Comparison of ENCODE assay signal across 1 cellular context in the genomic region with DNA sequence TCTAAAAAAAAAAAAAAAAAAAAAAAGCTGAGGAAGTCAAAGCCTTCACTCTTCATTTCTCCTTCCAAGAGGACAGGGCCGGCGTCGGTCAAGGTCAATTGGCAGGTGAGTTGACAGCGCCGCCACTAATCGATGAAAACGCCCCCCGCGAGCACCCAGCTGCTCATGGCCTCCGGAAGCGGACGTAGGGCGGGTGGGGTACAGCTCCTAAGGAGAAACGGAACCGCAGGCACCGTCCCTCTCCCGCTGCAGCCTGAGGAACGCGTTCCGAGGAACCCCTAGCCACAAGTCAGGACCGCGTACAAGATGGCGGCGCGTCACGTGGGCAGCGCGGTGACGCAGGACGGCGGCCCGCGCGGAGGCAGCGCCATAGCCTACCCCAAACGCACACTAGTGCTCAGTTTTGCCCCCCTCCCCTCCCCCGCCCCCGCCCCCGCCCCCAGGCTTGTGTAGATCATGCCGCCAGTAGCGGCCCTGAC.
TF ChIP-seq lines count a peak whose summit lies in the region.

Gene ATF1 (plus strand): TSS at position 465 of the 479 bp plus-strand sequence. CDS start 16,045 bp downstream, outside the sequence.

TF ChIP-seq in K562, 482 proteins besides CTCF, POLR2A, EP300 and RAD21 (continued from another document):
- TF ChIP-seq, protein P1, sequence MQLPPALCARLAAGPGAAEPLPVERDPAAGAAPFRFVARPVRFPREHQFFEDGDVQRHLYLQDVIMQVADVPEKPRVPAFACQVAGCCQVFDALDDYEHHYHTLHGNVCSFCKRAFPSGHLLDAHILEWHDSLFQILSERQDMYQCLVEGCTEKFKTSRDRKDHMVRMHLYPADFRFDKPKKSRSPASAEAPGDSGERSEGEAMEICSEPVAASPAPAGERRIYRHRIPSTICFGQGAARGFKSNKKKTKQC (CRISPR knock-in tag; IDR thresholded peaks at IDR 0.05) = no peak
- peak; percentile 46; the same call in 1 of the 2 replicates for TF ChIP-seq JUND (IDR thresholded peaks at IDR 0.05; ENCODE audit: borderline replicate concordance, low read depth, low read length)
- TF ChIP-seq JUND (tag; IDR thresholded peaks at IDR 0.05; ENCODE audit: borderline replicate concordance, low read depth, low read length) = peak; percentile 39; the same call in 1 of the 3 replicates
- TF ChIP-seq, protein P2, sequence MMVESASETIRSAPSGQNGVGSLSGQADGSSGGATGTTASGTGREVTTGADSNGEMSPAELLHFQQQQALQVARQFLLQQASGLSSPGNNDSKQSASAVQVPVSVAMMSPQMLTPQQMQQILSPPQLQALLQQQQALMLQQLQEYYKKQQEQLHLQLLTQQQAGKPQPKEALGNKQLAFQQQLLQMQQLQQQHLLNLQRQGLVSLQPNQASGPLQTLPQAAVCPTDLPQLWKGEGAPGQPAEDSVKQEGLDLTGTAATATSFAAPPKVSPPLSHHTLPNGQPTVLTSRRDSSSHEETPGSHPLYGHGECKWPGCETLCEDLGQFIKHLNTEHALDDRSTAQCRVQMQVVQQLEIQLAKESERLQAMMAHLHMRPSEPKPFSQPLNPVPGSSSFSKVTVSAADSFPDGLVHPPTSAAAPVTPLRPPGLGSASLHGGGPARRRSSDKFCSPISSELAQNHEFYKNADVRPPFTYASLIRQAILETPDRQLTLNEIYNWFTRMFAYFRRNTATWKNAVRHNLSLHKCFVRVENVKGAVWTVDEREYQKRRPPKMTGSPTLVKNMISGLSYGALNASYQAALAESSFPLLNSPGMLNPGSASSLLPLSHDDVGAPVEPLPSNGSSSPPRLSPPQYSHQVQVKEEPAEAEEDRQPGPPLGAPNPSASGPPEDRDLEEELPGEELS (CRISPR knock-in tag; IDR thresholded peaks at IDR 0.05; ENCODE audit: borderline replicate concordance) = 0 out of 2 replicates have a peak, but pooled peaks have one; percentile 43
- TF ChIP-seq CTBP1 (IDR thresholded peaks at IDR 0.05; ENCODE audit: borderline replicate concordance) = peak; percentile 61; the same call in 1 of the 2 replicates
- no peak for TF ChIP-seq ILK (tag; IDR thresholded peaks at IDR 0.05; ENCODE audit: borderline replicate concordance, low read depth)
- TF ChIP-seq U2AF1 (optimal IDR thresholded peaks at IDR 0.05; ENCODE audit: low read depth, low read length) = no peak
- TF ChIP-seq GTF2F1 (IDR thresholded peaks at IDR 0.05; ENCODE audit: low read depth, low read length) = peak; percentile 81; the same call in 1 of the 2 replicates
- TF ChIP-seq ZNF277 (CRISPR knock-in tag; IDR thresholded peaks at IDR 0.05; ENCODE audit: borderline replicate concordance) = no peak
- TF ChIP-seq YY1 (IDR thresholded peaks at IDR 0.05; ENCODE audit: borderline replicate concordance in 1 of 3, control insufficient read depth in 1 of 3, extremely low read depth in 1 of 3, insufficient read depth in 3 of 3, insufficient read length in 1 of 3, insufficient replicate concordance in 2 of 3, low read depth in 1 of 3, low read length in 2 of 3) = peak; percentile 91 to 98 (median 96)
- TF ChIP-seq ZNF507 (tag; conservative IDR thresholded peaks at IDR 0.05) = no peak
- TF ChIP-seq, protein P3, sequence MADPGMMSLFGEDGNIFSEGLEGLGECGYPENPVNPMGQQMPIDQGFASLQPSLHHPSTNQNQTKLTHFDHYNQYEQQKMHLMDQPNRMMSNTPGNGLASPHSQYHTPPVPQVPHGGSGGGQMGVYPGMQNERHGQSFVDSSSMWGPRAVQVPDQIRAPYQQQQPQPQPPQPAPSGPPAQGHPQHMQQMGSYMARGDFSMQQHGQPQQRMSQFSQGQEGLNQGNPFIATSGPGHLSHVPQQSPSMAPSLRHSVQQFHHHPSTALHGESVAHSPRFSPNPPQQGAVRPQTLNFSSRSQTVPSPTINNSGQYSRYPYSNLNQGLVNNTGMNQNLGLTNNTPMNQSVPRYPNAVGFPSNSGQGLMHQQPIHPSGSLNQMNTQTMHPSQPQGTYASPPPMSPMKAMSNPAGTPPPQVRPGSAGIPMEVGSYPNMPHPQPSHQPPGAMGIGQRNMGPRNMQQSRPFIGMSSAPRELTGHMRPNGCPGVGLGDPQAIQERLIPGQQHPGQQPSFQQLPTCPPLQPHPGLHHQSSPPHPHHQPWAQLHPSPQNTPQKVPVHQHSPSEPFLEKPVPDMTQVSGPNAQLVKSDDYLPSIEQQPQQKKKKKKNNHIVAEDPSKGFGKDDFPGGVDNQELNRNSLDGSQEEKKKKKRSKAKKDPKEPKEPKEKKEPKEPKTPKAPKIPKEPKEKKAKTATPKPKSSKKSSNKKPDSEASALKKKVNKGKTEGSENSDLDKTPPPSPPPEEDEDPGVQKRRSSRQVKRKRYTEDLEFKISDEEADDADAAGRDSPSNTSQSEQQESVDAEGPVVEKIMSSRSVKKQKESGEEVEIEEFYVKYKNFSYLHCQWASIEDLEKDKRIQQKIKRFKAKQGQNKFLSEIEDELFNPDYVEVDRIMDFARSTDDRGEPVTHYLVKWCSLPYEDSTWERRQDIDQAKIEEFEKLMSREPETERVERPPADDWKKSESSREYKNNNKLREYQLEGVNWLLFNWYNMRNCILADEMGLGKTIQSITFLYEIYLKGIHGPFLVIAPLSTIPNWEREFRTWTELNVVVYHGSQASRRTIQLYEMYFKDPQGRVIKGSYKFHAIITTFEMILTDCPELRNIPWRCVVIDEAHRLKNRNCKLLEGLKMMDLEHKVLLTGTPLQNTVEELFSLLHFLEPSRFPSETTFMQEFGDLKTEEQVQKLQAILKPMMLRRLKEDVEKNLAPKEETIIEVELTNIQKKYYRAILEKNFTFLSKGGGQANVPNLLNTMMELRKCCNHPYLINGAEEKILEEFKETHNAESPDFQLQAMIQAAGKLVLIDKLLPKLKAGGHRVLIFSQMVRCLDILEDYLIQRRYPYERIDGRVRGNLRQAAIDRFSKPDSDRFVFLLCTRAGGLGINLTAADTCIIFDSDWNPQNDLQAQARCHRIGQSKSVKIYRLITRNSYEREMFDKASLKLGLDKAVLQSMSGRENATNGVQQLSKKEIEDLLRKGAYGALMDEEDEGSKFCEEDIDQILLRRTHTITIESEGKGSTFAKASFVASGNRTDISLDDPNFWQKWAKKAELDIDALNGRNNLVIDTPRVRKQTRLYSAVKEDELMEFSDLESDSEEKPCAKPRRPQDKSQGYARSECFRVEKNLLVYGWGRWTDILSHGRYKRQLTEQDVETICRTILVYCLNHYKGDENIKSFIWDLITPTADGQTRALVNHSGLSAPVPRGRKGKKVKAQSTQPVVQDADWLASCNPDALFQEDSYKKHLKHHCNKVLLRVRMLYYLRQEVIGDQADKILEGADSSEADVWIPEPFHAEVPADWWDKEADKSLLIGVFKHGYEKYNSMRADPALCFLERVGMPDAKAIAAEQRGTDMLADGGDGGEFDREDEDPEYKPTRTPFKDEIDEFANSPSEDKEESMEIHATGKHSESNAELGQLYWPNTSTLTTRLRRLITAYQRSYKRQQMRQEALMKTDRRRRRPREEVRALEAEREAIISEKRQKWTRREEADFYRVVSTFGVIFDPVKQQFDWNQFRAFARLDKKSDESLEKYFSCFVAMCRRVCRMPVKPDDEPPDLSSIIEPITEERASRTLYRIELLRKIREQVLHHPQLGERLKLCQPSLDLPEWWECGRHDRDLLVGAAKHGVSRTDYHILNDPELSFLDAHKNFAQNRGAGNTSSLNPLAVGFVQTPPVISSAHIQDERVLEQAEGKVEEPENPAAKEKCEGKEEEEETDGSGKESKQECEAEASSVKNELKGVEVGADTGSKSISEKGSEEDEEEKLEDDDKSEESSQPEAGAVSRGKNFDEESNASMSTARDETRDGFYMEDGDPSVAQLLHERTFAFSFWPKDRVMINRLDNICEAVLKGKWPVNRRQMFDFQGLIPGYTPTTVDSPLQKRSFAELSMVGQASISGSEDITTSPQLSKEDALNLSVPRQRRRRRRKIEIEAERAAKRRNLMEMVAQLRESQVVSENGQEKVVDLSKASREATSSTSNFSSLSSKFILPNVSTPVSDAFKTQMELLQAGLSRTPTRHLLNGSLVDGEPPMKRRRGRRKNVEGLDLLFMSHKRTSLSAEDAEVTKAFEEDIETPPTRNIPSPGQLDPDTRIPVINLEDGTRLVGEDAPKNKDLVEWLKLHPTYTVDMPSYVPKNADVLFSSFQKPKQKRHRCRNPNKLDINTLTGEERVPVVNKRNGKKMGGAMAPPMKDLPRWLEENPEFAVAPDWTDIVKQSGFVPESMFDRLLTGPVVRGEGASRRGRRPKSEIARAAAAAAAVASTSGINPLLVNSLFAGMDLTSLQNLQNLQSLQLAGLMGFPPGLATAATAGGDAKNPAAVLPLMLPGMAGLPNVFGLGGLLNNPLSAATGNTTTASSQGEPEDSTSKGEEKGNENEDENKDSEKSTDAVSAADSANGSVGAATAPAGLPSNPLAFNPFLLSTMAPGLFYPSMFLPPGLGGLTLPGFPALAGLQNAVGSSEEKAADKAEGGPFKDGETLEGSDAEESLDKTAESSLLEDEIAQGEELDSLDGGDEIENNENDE (IDR thresholded peaks at IDR 0.05; ENCODE audit: low read depth, low read length) = no peak
- TF ChIP-seq SMAD2 (IDR thresholded peaks at IDR 0.05; ENCODE audit: low read depth, low read length) = no peak
- TF ChIP-seq, protein P4, sequence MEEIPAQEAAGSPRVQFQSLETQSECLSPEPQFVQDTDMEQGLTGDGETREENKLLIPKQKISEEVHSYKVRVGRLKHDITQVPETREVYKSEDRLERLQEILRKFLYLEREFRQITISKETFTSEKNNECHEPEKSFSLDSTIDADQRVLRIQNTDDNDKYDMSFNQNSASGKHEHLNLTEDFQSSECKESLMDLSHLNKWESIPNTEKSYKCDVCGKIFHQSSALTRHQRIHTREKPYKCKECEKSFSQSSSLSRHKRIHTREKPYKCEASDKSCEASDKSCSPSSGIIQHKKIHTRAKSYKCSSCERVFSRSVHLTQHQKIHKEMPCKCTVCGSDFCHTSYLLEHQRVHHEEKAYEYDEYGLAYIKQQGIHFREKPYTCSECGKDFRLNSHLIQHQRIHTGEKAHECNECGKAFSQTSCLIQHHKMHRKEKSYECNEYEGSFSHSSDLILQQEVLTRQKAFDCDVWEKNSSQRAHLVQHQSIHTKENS (CRISPR knock-in tag; IDR thresholded peaks at IDR 0.05) = no peak
- TF ChIP-seq, protein P5, sequence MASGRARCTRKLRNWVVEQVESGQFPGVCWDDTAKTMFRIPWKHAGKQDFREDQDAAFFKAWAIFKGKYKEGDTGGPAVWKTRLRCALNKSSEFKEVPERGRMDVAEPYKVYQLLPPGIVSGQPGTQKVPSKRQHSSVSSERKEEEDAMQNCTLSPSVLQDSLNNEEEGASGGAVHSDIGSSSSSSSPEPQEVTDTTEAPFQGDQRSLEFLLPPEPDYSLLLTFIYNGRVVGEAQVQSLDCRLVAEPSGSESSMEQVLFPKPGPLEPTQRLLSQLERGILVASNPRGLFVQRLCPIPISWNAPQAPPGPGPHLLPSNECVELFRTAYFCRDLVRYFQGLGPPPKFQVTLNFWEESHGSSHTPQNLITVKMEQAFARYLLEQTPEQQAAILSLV (tag; IDR thresholded peaks at IDR 0.05) = no peak
- TF ChIP-seq, protein P6, sequence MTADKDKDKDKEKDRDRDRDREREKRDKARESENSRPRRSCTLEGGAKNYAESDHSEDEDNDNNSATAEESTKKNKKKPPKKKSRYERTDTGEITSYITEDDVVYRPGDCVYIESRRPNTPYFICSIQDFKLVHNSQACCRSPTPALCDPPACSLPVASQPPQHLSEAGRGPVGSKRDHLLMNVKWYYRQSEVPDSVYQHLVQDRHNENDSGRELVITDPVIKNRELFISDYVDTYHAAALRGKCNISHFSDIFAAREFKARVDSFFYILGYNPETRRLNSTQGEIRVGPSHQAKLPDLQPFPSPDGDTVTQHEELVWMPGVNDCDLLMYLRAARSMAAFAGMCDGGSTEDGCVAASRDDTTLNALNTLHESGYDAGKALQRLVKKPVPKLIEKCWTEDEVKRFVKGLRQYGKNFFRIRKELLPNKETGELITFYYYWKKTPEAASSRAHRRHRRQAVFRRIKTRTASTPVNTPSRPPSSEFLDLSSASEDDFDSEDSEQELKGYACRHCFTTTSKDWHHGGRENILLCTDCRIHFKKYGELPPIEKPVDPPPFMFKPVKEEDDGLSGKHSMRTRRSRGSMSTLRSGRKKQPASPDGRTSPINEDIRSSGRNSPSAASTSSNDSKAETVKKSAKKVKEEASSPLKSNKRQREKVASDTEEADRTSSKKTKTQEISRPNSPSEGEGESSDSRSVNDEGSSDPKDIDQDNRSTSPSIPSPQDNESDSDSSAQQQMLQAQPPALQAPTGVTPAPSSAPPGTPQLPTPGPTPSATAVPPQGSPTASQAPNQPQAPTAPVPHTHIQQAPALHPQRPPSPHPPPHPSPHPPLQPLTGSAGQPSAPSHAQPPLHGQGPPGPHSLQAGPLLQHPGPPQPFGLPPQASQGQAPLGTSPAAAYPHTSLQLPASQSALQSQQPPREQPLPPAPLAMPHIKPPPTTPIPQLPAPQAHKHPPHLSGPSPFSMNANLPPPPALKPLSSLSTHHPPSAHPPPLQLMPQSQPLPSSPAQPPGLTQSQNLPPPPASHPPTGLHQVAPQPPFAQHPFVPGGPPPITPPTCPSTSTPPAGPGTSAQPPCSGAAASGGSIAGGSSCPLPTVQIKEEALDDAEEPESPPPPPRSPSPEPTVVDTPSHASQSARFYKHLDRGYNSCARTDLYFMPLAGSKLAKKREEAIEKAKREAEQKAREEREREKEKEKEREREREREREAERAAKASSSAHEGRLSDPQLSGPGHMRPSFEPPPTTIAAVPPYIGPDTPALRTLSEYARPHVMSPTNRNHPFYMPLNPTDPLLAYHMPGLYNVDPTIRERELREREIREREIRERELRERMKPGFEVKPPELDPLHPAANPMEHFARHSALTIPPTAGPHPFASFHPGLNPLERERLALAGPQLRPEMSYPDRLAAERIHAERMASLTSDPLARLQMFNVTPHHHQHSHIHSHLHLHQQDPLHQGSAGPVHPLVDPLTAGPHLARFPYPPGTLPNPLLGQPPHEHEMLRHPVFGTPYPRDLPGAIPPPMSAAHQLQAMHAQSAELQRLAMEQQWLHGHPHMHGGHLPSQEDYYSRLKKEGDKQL (CRISPR knock-in tag; IDR thresholded peaks at IDR 0.05; ENCODE audit: borderline replicate concordance) = no peak
- TF ChIP-seq ZFP36 (IDR thresholded peaks at IDR 0.05; ENCODE audit: low read depth, low read length, partially characterized antibody) = peak; percentile 93
- TF ChIP-seq ATF7 (IDR thresholded peaks at IDR 0.05) = peak; percentile 72; the same call in 1 of the 2 replicates
- peak; percentile 32 for TF ChIP-seq CHD1 (IDR thresholded peaks at IDR 0.05; ENCODE audit: low read length)
- peak in 1 of 2 experiments; percentile 24; a peak in 1 of 4 replicates for TF ChIP-seq RCOR1 (IDR thresholded peaks at IDR 0.05; ENCODE audit: borderline replicate concordance in 1 of 2, low read depth in 2 of 2, low read length in 2 of 2)
- peak; percentile 61 for TF ChIP-seq ETV1 (tag; conservative IDR thresholded peaks at IDR 0.05; ENCODE audit: low read depth)
- peak; percentile 97 for TF ChIP-seq MYC (IDR thresholded peaks at IDR 0.05; ENCODE audit: low read depth, low read length)
- TF ChIP-seq MYC (CRISPR knock-in tag; IDR thresholded peaks at IDR 0.05; ENCODE audit: borderline replicate concordance, low read depth) = peak; percentile 77
- TF ChIP-seq C11orf30 (IDR thresholded peaks at IDR 0.05; ENCODE audit: low read depth) = peak; percentile 52; the same call in 1 of the 2 replicates
- TF ChIP-seq ESRRA (IDR thresholded peaks at IDR 0.05; ENCODE audit: borderline replicate concordance, low read depth) = peak; percentile 99
- no peak for TF ChIP-seq MECOM (CRISPR knock-in tag; IDR thresholded peaks at IDR 0.05)
